ENCODE assay signal across 13 cellular contexts in the genomic region with DNA sequence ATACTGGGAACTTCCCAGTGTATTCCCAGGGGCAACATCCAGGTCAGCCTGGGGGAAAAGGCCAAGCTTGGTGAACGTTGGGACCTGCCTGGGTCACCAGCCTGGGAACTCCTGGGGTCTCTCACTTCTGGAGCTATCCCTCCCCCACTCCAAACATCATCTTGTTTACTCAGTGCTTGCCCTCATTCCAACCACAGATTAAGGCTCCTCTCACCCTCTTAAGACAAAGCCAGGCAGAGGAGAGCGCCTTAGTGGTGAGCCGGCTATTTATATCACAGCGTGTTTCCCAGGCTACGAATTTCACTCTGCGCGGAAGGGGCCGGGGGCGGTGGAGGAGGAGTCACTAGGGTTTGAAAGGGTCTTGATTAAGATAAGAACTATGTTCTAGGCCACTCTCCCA. TPM values are rescaled to one million over a fixed set of nuclear protein-coding genes. Genes with fewer than 3 reads are reported as not detected.
DNase-seq lines count a peak whose midpoint lies in the region; ATAC-seq and TF ChIP-seq lines count a peak whose summit lies in the region.
"Had no signal": no experiment of that assay in that cellular context is flagged by ENCODE, and none has a peak within 500 bp of the region (broad histone marks: within the 10 kb centered on the region; RNA-seq: fewer than 3 reads in every experiment).

No MANE protein-coding gene starts in this region.

- H3K79me1 ChIP-seq in mesenchymal stem cell (replicated peaks; ENCODE audit: low read length, poor library complexity, severe bottlenecking): no peaks in the 10 kb centered on the region

- no peak overlapping the region for H3K14ac ChIP-seq in mesenchymal stem cell (ENCODE audit: low read length in 2 of 2)

- no peaks in the 10 kb centered on the region for H3K36me3 ChIP-seq in Caco-2 (ENCODE audit: control insufficient read depth, insufficient read depth, low read length)
- no peaks in the 10 kb centered on the region for H3K36me3 ChIP-seq in mesenchymal stem cell (ENCODE audit: control insufficient read depth in 1 of 2, insufficient read depth in 2 of 2, low read depth in 1 of 2, low read length in 2 of 2)

- no peak overlapping the region for H2BK5ac ChIP-seq in mesenchymal stem cell (ENCODE audit: low read depth, low read length, poor library complexity, severe bottlenecking)

- H3K4me2 ChIP-seq in mesenchymal stem cell (ENCODE audit: low read length, poor library complexity, severe bottlenecking): no peak overlapping the region

- H3K4me1 ChIP-seq in Caco-2 (no peaks in the 10 kb centered on the region), mesenchymal stem cell (ENCODE audit: control insufficient read depth, insufficient read depth, low read depth, low read length) (no peaks in the 10 kb centered on the region)

- no peak overlapping the region for H3K4me3 ChIP-seq in Caco-2 (ENCODE audit: low read depth, low read length)
- no peak overlapping the region for H3K4me3 ChIP-seq in mesenchymal stem cell (ENCODE audit: insufficient read depth in 1 of 2, low read depth in 1 of 2, low read length in 2 of 2)

- H3K27ac Mint-ChIP-seq in Caco-2 (ENCODE audit: unreplicated experiment) (peak overlapping the region; percentile 59), brain (peak overlapping the region in 3 of 5 experiments; percentile 40 to 65 (median 41))
- H3K27ac Mint-ChIP-seq: activated T-cell treated with anti-CD3 and anti-CD28 coated beads, Interleukin-2, amount 50 U/mL, for 72 hours; stimulated activated naive B cell treated with anti-CD40 and anti-IgM and Interleukin-4, amounts not matched to agents 10 μg/mL and 1 μg/mL and 100 μg/mL, for 72 hours had no signal

- no peak for TF ChIP-seq CTCF in Caco-2 (IDR thresholded peaks at IDR 0.05; ENCODE audit: insufficient read depth in 1 of 2, low read depth in 1 of 2, low read length in 1 of 2, severe bottlenecking in 1 of 2, unreplicated experiment in 1 of 2)
- no peak for TF ChIP-seq CTCF in brain (conservative IDR thresholded peaks at IDR 0.05)

- H2BK15ac ChIP-seq in mesenchymal stem cell (ENCODE audit: low read depth, poor library complexity, severe bottlenecking): no peak overlapping the region

- H3K4me3 Mint-ChIP-seq in Caco-2 (ENCODE audit: unreplicated experiment) (no peak overlapping the region), brain (peak overlapping the region in 1 of 5 experiments; percentile 13)
- H3K4me3 Mint-ChIP-seq: activated T-cell treated with anti-CD3 and anti-CD28 coated beads, Interleukin-2, amount 50 U/mL, for 72 hours; stimulated activated naive B cell treated with anti-CD40 and anti-IgM and Interleukin-4, amounts not matched to agents 10 μg/mL and 1 μg/mL and 100 μg/mL, for 72 hours had no signal

- no peak overlapping the region for H3K4ac ChIP-seq in mesenchymal stem cell (ENCODE audit: low read depth in 1 of 2, low read length in 2 of 2)

- H3K18ac ChIP-seq in mesenchymal stem cell (ENCODE audit: low read depth in 1 of 2, low read length in 2 of 2): no peak overlapping the region

- no peak for DNase-seq in Caco-2
- peak; percentile 49 for DNase-seq in KBM-7
- peak; percentile 85 for DNase-seq in mesenchymal stem cell
- no peak for DNase-seq in dedifferentiated amniotic fluid mesenchymal stem cell (ENCODE audit: extremely low spot score)
- DNase-seq: activated CD4-positive, alpha-beta T cell treated with anti-CD3 and anti-CD28 coated beads for 48 hours; activated T-cell treated with anti-CD3 and anti-CD28 coated beads, Interleukin-2, amount 50 U/mL, for 72 hours; stimulated activated CD4-positive, alpha-beta T cell treated with anti-CD3 and anti-CD28 coated beads, Interleukin-4, amount 100 ng/mL, for 24 hours; stimulated activated naive B cell treated with anti-CD40 and anti-IgM and Interleukin-4, amounts not matched to agents 10 μg/mL and 1 μg/mL and 100 μg/mL, for 72 hours; T-helper 1 cell had no signal

- CTCF ChIA-PET in Caco-2 (lab: Charles Lee): no interaction called here

- H3K9me3 Mint-ChIP-seq in Caco-2 (ENCODE audit: unreplicated experiment) (peaks cover 13% of the 10 kb centered on the region), brain (peaks cover 10 to 21% (median 13%) of the 10 kb centered on the region in 5 experiments)

- no peak overlapping the region for H3K9ac ChIP-seq in mesenchymal stem cell (ENCODE audit: low read length)

- ATAC-seq in GM19452 (IDR thresholded peaks at IDR 0.05; ENCODE audit: unreplicated experiment) (no peak), HG03175 (IDR thresholded peaks at IDR 0.05; ENCODE audit: unreplicated experiment) (no peak), HG03108 (IDR thresholded peaks at IDR 0.05; ENCODE audit: unreplicated experiment) (no peak)
- ATAC-seq: activated T-cell treated with anti-CD3 and anti-CD28 coated beads, Interleukin-2, amount 50 U/mL, for 72 hours; stimulated activated naive B cell treated with anti-CD40 and anti-IgM and Interleukin-4, amounts not matched to agents 10 μg/mL and 1 μg/mL and 100 μg/mL, for 72 hours had no signal

- H3K9me3 ChIP-seq in Caco-2: no peaks in the 10 kb centered on the region
- H3K9me3 ChIP-seq in mesenchymal stem cell (ENCODE audit: control insufficient read depth, low read length): peaks cover 13% of the 10 kb centered on the region

- H2AFZ ChIP-seq in mesenchymal stem cell (ENCODE audit: low read depth, low read length): no peak overlapping the region

- no peak overlapping the region for H3K27ac ChIP-seq in mesenchymal stem cell (ENCODE audit: low read length, poor library complexity, severe bottlenecking)

- no TSS peak for BruUV-seq in Caco-2 (replicated peaks; lab: Mats Ljungman, UMichigan)

- no peak overlapping the region for H2AK5ac ChIP-seq in mesenchymal stem cell (ENCODE audit: low read length, severe bottlenecking)

- H3K36me3 Mint-ChIP-seq in Caco-2 (ENCODE audit: insufficient read depth, unreplicated experiment): peaks cover 4% of the 10 kb centered on the region
- no peaks in the 10 kb centered on the region for H3K36me3 Mint-ChIP-seq in brain

- H3K4me1 Mint-ChIP-seq in Caco-2 (ENCODE audit: low read depth, unreplicated experiment) (peaks cover 12% of the 10 kb centered on the region), brain (peaks cover 8% of the 10 kb centered on the region)
- H3K4me1 Mint-ChIP-seq: stimulated activated naive B cell treated with anti-CD40 and anti-IgM and Interleukin-4, amounts not matched to agents 10 μg/mL and 1 μg/mL and 100 μg/mL, for 72 hours had no signal

- no peak overlapping the region for H3K23ac ChIP-seq in mesenchymal stem cell (ENCODE audit: low read length in 2 of 2)

- H3K27me3 Mint-ChIP-seq in Caco-2 (ENCODE audit: insufficient read depth, unreplicated experiment) (no peaks in the 10 kb centered on the region), brain (no peaks in the 10 kb centered on the region)

- 7% methylated on average over 5 of the region's 9 CpGs for WGBS in mesenchymal stem cell

- H2BK120ac ChIP-seq in mesenchymal stem cell (ENCODE audit: low read depth, low read length): no peak overlapping the region

- H4K8ac ChIP-seq in mesenchymal stem cell (ENCODE audit: low read length): peak overlapping the region; percentile 0

- intact Hi-C loops in Caco-2 (cut with micrococcal nuclease; ENCODE audit: unreplicated experiment): no loop called here

- H3K27me3 ChIP-seq in Caco-2 (replicated peaks; ENCODE audit: control insufficient read depth, insufficient read depth, low read length): no peaks in the 10 kb centered on the region
- H3K27me3 ChIP-seq in mesenchymal stem cell (ENCODE audit: control insufficient read depth in 1 of 2, insufficient read depth in 1 of 2, low read length in 2 of 2): peaks cover 0 to 5% of the 10 kb centered on the region in 2 experiments

- no peak overlapping the region for H2BK12ac ChIP-seq in mesenchymal stem cell (ENCODE audit: low read length in 2 of 2)

- in situ Hi-C loops in KBM-7 (cut with MboI; ENCODE audit: low pct_unique_long_range_greater_than_20kb, low sequenced_read_pairs): no loop called here

- H4K91ac ChIP-seq in mesenchymal stem cell (ENCODE audit: low read length): no peak overlapping the region

- POLR2A ChIA-PET in Caco-2 (lab: Charles Lee): no interaction called here

RNA-seq across cellular contexts. Expression of a gene that starts 12.1 kb away (rescaled TPM):
- not detected in 2 replicates for total RNA-seq in Caco-2 (2022)
- polyA plus RNA-seq in brain (ENCODE audit: insufficient read depth, low read depth, low replicate concordance): 2.0 TPM
- 0.03 TPM for polyA plus RNA-seq in mesenchymal stem cell (2013, experiment 1 of 2)
- 0.07 TPM for polyA plus RNA-seq in mesenchymal stem cell (2013, experiment 2 of 2)

RNA-seq across cellular contexts. Expression of a gene that starts 35.6 kb away (rescaled TPM):
- 17.0 and 20.4 TPM in 2 replicates for total RNA-seq in Caco-2 (2022)
- polyA plus RNA-seq in brain (ENCODE audit: insufficient read depth, low read depth, low replicate concordance): 40.8 TPM
- polyA plus RNA-seq in mesenchymal stem cell (2013, experiment 1 of 2): 20.5 TPM
- 22.6 TPM for polyA plus RNA-seq in mesenchymal stem cell (2013, experiment 2 of 2)

Comparison
In these comparisons a context has a peak if more than half of its experiments do, and no peak if none do; other contexts are left out.
1. DNase-seq: peak in KBM-7 (single experiment) and mesenchymal stem cell (single experiment); none in Caco-2 (0 of 2) and dedifferentiated amniotic fluid mesenchymal stem cell (single experiment).